In genomic region chr10:132951926-132952325, GRCh38 we compare ENCODE assay signal across 12 cellular contexts. TPM values are rescaled to one million over a fixed set of nuclear protein-coding genes. Genes with fewer than 3 reads are reported as not detected.
DNase-seq lines count a peak whose midpoint lies in the region; ATAC-seq lines count a peak whose summit lies in the region.
"Had no signal": no experiment of that assay in that cellular context is flagged by ENCODE, and none has a peak within 500 bp of the region (broad histone marks: within the 10 kb centered on the region; RNA-seq: fewer than 3 reads in every experiment).

No MANE protein-coding gene starts in this region.

- no peak overlapping the region for H3K27ac Mint-ChIP-seq in naive B cell
- H3K27ac Mint-ChIP-seq: CD8-positive, alpha-beta memory T cell had no signal

- H3K9me3 Mint-ChIP-seq in naive B cell: peaks cover 0 to 7% (median 5%) of the 10 kb centered on the region in 7 donors
- H3K9me3 Mint-ChIP-seq: CD8-positive, alpha-beta memory T cell had no signal

- no peaks in the 10 kb centered on the region for H3K9me3 ChIP-seq in BLaER1
- H3K9me3 ChIP-seq in BLaER1 treated with 17β-estradiol and CSF1 and Interleukin-3, amounts not matched to agents 10 nM and 100 nM (replicated peaks in 1 of 11): no peaks in the 10 kb centered on the region
- H3K9me3 ChIP-seq: A549, BE2C had no signal

- no peaks in the 10 kb centered on the region for H3K36me3 Mint-ChIP-seq in naive B cell
- H3K36me3 Mint-ChIP-seq: CD8-positive, alpha-beta memory T cell had no signal

- DNase-seq in naive B cell (no peak), NCI-H187 (lab: John Stamatoyannopoulos, UW) (no peak), NCI-H446 treated with DMSO at 0.1 percent for 48 hours (lab: John Stamatoyannopoulos, UW) (no peak)
- DNase-seq: BE2C; CD8-positive, alpha-beta memory T cell; DMS 273 treated with DMSO at 0.1 percent for 48 hours had no signal

- H3K36me3 ChIP-seq in BLaER1: no peaks in the 10 kb centered on the region
- no peaks in the 10 kb centered on the region for H3K36me3 ChIP-seq in BLaER1 treated with 17β-estradiol and CSF1 and Interleukin-3, amounts not matched to agents 10 nM and 100 nM
- H3K36me3 ChIP-seq: BE2C had no signal

- no peak overlapping the region for H3K27ac ChIP-seq in BLaER1
- H3K27ac ChIP-seq in BLaER1 treated with 17β-estradiol and CSF1 and Interleukin-3, amounts not matched to agents 10 nM and 100 nM: no peak overlapping the region
- H3K27ac ChIP-seq: A549 had no signal

- H3K4me1 ChIP-seq in BLaER1: peaks cover 39% of the 10 kb centered on the region
- peaks cover 14 to 38% (median 32%) of the 10 kb centered on the region in 10 experiments for H3K4me1 ChIP-seq in BLaER1 treated with 17β-estradiol and CSF1 and Interleukin-3, amounts not matched to agents 10 nM and 100 nM
- H3K4me1 ChIP-seq: A549, BE2C had no signal

- peak; percentile 47 for ATAC-seq in esophagus mucosa
- ATAC-seq in naive B cell (ENCODE audit: low read depth in 2 of 2): peak; percentile 43 to 50
- ATAC-seq in HG03354 (IDR thresholded peaks at IDR 0.05; ENCODE audit: poor library complexity, severe bottlenecking, unreplicated experiment): no peak
- ATAC-seq: A549, HCT116 had no signal

- H3K27me3 Mint-ChIP-seq in naive B cell: peaks cover 25 to 55% (median 38%) of the 10 kb centered on the region in 3 donors

- H3K4me2 ChIP-seq in BLaER1: peak overlapping the region; percentile 95
- H3K4me2 ChIP-seq in BLaER1 treated with 17β-estradiol and CSF1 and Interleukin-3, amounts not matched to agents 10 nM and 100 nM: peak overlapping the region; percentile 31 to 98 (median 89)
- H3K4me2 ChIP-seq: A549 had no signal

- H3K9ac ChIP-seq in BLaER1: no peak overlapping the region; the same call in 1 of the 2 replicates
- no peak overlapping the region for H3K9ac ChIP-seq in BLaER1 treated with 17β-estradiol and CSF1 and Interleukin-3, amounts not matched to agents 10 nM and 100 nM

- H3K4me3 ChIP-seq in BLaER1: peak overlapping the region; percentile 50
- H3K4me3 ChIP-seq in BLaER1 treated with 17β-estradiol and CSF1 and Interleukin-3, amounts not matched to agents 10 nM and 100 nM: peak overlapping the region in 1 of 10 experiments; percentile 10; a peak in 2 of 20 replicates
- H3K4me3 ChIP-seq: A549 had no signal

- H3K4me3 Mint-ChIP-seq in naive B cell: peak overlapping the region in 2 of 8 donors; percentile 11 to 29
- H3K4me3 Mint-ChIP-seq: CD8-positive, alpha-beta memory T cell had no signal

- H4K20me1 ChIP-seq in BLaER1: peaks cover 12% of the 10 kb centered on the region
- H4K20me1 ChIP-seq in BLaER1 treated with 17β-estradiol and CSF1 and Interleukin-3, amounts not matched to agents 10 nM and 100 nM: peaks cover 0 to 20% (median 0%) of the 10 kb centered on the region in 11 experiments; a peak in 8 of 22 replicates

- H3K27me3 ChIP-seq in BLaER1: peaks cover 10% of the 10 kb centered on the region; the same call in 1 of the 2 replicates
- peaks cover 0 to 43% (median 27%) of the 10 kb centered on the region in 11 experiments; a peak in 18 of 22 replicates for H3K27me3 ChIP-seq in BLaER1 treated with 17β-estradiol and CSF1 and Interleukin-3, amounts not matched to agents 10 nM and 100 nM

- H3K4me1 Mint-ChIP-seq in naive B cell: peaks cover 0 to 9% (median 0%) of the 10 kb centered on the region in 3 donors
- H3K4me1 Mint-ChIP-seq: CD8-positive, alpha-beta memory T cell had no signal

RNA-seq across cellular contexts. Expression of gene CFAP46, which starts 9.6 kb away (rescaled TPM):
- 0.64 TPM for total RNA-seq in esophagus mucosa
- polyA plus RNA-seq in naive B cell (ENCODE audit: low read depth in 6 of 6): under 1 TPM in 1 of 6 donors, not detected in 5; 0.05 TPM
- polyA plus RNA-seq: CD8-positive, alpha-beta memory T cell had no signal
